Comparison of ENCODE assay signal across 1 cellular context in genomic region chr11:12410006-12410728, GRCh38.
TF ChIP-seq lines count a peak whose summit lies in the region.

No MANE protein-coding gene starts in this region.

TF ChIP-seq in SK-N-SH treated with all-trans-retinoic acid at 6 μM for 48 hours, 23 proteins besides CTCF, POLR2A, EP300 and RAD21 (continued from another document):
- no peak for TF ChIP-seq CSRNP3 (CRISPR knock-in tag; IDR thresholded peaks at IDR 0.05)
- no peak for TF ChIP-seq POU6F1 (CRISPR knock-in tag; IDR thresholded peaks at IDR 0.05; ENCODE audit: borderline replicate concordance, low read depth)
- TF ChIP-seq OSR1 (CRISPR knock-in tag; IDR thresholded peaks at IDR 0.05): no peak
